ENCODE assay signal across 8 cellular contexts in genomic region chr7:2843711-2844152, GRCh38. TPM values are rescaled to one million over a fixed set of nuclear protein-coding genes. Genes with fewer than 3 reads are reported as not detected.
DNase-seq lines count a peak whose midpoint lies in the region; ATAC-seq and TF ChIP-seq lines count a peak whose summit lies in the region.

No MANE protein-coding gene starts in this region.

- peak overlapping the region; percentile 78 for H3K4me3 ChIP-seq in DOHH2 (ENCODE audit: low read length)
- peak overlapping the region; percentile 95 for H3K4me3 ChIP-seq in coronary artery
- peak overlapping the region; percentile 76 for H3K4me3 ChIP-seq in lung
- H3K4me3 ChIP-seq in subcutaneous abdominal adipose tissue (ENCODE audit: low read depth in 1 of 5, low read length in 5 of 5), result peak overlapping the region in 4 of 5 donors; percentile 70 to 81 (median 76)

- peak overlapping the region in 4 of 5 donors; percentile 56 to 83 (median 67) for H3K9ac ChIP-seq in subcutaneous abdominal adipose tissue (ENCODE audit: low read length in 5 of 5)

- H3K4me2 ChIP-seq in DOHH2 (ENCODE audit: low read length), result peak overlapping the region; percentile 69

- H3F3A ChIP-seq in DOHH2 (ENCODE audit: control insufficient read depth, insufficient read depth), result peaks cover 5% of the 10 kb centered on the region; the same call in 1 of the 2 replicates

- H3K9me3 ChIP-seq in DOHH2 (ENCODE audit: control insufficient read depth, insufficient read depth, low read length) (no peaks in the 10 kb centered on the region), lung (ENCODE audit: control insufficient read depth in 2 of 2, insufficient read depth in 1 of 2, low read length in 1 of 2) (no peaks in the 10 kb centered on the region), subcutaneous abdominal adipose tissue (ENCODE audit: control insufficient read depth in 5 of 5, low read length in 5 of 5) (no peaks in the 10 kb centered on the region)

- H3K4me1 ChIP-seq in DOHH2 (ENCODE audit: control insufficient read depth, low read length), result peaks cover 39% of the 10 kb centered on the region
- H3K4me1 ChIP-seq in lung (ENCODE audit: control insufficient read depth in 2 of 2, insufficient read depth in 2 of 2, low read length in 2 of 2), result peaks cover 11 to 17% of the 10 kb centered on the region in 2 donors
- peaks cover 2 to 37% (median 35%) of the 10 kb centered on the region in 5 donors for H3K4me1 ChIP-seq in subcutaneous abdominal adipose tissue (ENCODE audit: control insufficient read depth in 5 of 5, insufficient read depth in 5 of 5, low read length in 5 of 5)

- ATAC-seq in HG02852 (IDR thresholded peaks at IDR 0.05; ENCODE audit: unreplicated experiment) (peak; percentile 17), lung (ENCODE audit: insufficient read depth, low FRiP score) (no peak), GM21423 (IDR thresholded peaks at IDR 0.05; ENCODE audit: unreplicated experiment) (no peak), GM21529 (IDR thresholded peaks at IDR 0.05; ENCODE audit: unreplicated experiment) (no peak)

- no peak overlapping the region for H3K27ac ChIP-seq in DOHH2 (ENCODE audit: low read depth, low read length)
- peak overlapping the region; percentile 23 to 95 for H3K27ac ChIP-seq in coronary artery
- peak overlapping the region; percentile 46 to 72 for H3K27ac ChIP-seq in lung (ENCODE audit: low read depth in 1 of 2, low read length in 1 of 2)
- H3K27ac ChIP-seq in subcutaneous abdominal adipose tissue (ENCODE audit: low read depth, low read length), result peak overlapping the region; percentile 40

- H4K20me1 ChIP-seq in DOHH2 (ENCODE audit: control insufficient read depth, insufficient read depth, low read depth, low read length), result peaks cover 10% of the 10 kb centered on the region; the same call in 1 of the 2 replicates

- WGBS in lung, 2 donors, result 1 to 2% methylated on average over 40 to 64 of the region's 64 CpGs

- H3K79me2 ChIP-seq in DOHH2 (ENCODE audit: control insufficient read depth, low read length), result peaks cover 18% of the 10 kb centered on the region

- peaks cover 3% of the 10 kb centered on the region; the same call in 1 of the 2 replicates for H3K36me3 ChIP-seq in DOHH2 (ENCODE audit: control insufficient read depth, low read length)
- no peaks in the 10 kb centered on the region for H3K36me3 ChIP-seq in lung (ENCODE audit: control insufficient read depth in 2 of 2, insufficient read depth in 2 of 2, low read length in 2 of 2)
- no peaks in the 10 kb centered on the region for H3K36me3 ChIP-seq in subcutaneous abdominal adipose tissue (ENCODE audit: control insufficient read depth in 5 of 5, insufficient read depth in 5 of 5, low read length in 5 of 5)

- no peaks in the 10 kb centered on the region for H3K9me2 ChIP-seq in DOHH2 (replicated peaks; ENCODE audit: control insufficient read depth, low read length)

- no peaks in the 10 kb centered on the region for H3K27me3 ChIP-seq in DOHH2 (ENCODE audit: control insufficient read depth, low read length)
- no peaks in the 10 kb centered on the region for H3K27me3 ChIP-seq in lung (ENCODE audit: control insufficient read depth, insufficient read depth)
- H3K27me3 ChIP-seq in subcutaneous abdominal adipose tissue (ENCODE audit: control insufficient read depth in 5 of 5, insufficient read depth in 4 of 5, low read length in 5 of 5), result no peaks in the 10 kb centered on the region

- TF ChIP-seq CTCF in DOHH2 (IDR thresholded peaks at IDR 0.05; ENCODE audit: low read depth, low read length, poor library complexity, severe bottlenecking), result peak; percentile 6
- TF ChIP-seq CTCF in coronary artery (IDR thresholded peaks at IDR 0.05), result no peak
- TF ChIP-seq CTCF in lung (IDR thresholded peaks at IDR 0.05; ENCODE audit: control extremely low read depth, extremely low read depth), result no peak

- DNase-seq in SW480 (ENCODE audit: low spot score) (peak; percentile 32), coronary artery (ENCODE audit: low spot score) (no peak), lung (ENCODE audit: low spot score) (no peak)

RNA-seq across cellular contexts. Expression of gene GNA12, which starts 0.4 kb away (rescaled TPM):
- 10 to 100 TPM; 34.4 to 51.9 TPM for total RNA-seq in lung
- polyA plus RNA-seq in lung, result 10 to 100 TPM; 11.0 to 32.6 TPM
